ENCODE assay signal across 1 cellular context in genomic region chr7:99125505-99125865, GRCh38.
TF ChIP-seq lines count a peak whose summit lies in the region.

No MANE protein-coding gene starts in this region.

TF ChIP-seq in IMR-90, 13 proteins besides CTCF, POLR2A, EP300 and RAD21 (continued from another document):
- no peak for TF ChIP-seq ELK1 (IDR thresholded peaks at IDR 0.05; ENCODE audit: borderline replicate concordance, low read depth, low read length)
- TF ChIP-seq CEBPB (IDR thresholded peaks at IDR 0.05; ENCODE audit: low read depth, low read length), result no peak
- no peak for TF ChIP-seq RFX5 (IDR thresholded peaks at IDR 0.05; ENCODE audit: low read depth, low read length)
